Comparison of ENCODE assay signal across 1 cellular context in the genomic region with DNA sequence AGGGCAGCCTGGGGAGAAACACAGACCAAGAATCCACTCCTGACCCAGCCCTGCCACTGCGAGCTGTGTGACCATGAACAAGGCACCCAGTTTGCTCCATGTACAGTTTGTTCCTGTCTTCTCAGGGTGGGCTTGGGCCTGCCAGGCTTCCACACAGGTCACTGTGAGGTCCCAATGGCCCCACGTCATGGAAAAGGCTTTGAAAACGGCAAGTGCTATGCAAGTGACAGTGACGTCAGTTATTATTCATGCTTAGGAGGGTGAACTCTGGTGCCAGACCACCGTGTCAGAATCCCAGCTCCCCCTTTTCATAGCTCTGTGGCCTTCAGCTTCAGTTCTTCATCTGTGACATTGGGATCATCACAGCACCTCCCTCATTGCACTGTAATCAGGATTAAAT.
TF ChIP-seq lines count a peak whose summit lies in the region.

No MANE protein-coding gene starts in this region.

TF ChIP-seq in A549, 52 proteins besides CTCF, POLR2A, EP300 and RAD21 (continued from another document):
- TF ChIP-seq ZFP36 (IDR thresholded peaks at IDR 0.05; ENCODE audit: borderline replicate concordance, partially characterized antibody) (no peak), NFE2L2 (conservative IDR thresholded peaks at IDR 0.05; ENCODE audit: low read length) (no peak)
